Comparison of ENCODE assay signal across 30 cellular contexts in genomic region chr15:100029045-100029444, GRCh38.
"Had no signal": no experiment of that assay in that cellular context is flagged by ENCODE, and none has a peak within 500 bp of the region (broad histone marks: within the 10 kb centered on the region; RNA-seq: fewer than 3 reads in every experiment).

No MANE protein-coding gene starts in this region.

- H3K36me3 ChIP-seq: breast epithelium, cardiac muscle cell, esophagus squamous epithelium, gastroesophageal sphincter, WERI-Rb-1 had no signal

- H3K27me3 Mint-ChIP-seq: activated CD8-positive, alpha-beta T cell treated with anti-CD3 and anti-CD28 coated beads for 36 hours; activated naive CD8-positive, alpha-beta T cell; activated T-helper 17 cell treated with anti-CD3 and anti-CD28 coated beads, Interleukin-2, amount 50 U/mL, for 72 hours; T-helper 17 cell had no signal

- H3K9me3 ChIP-seq: breast epithelium had no signal

- H3K4me3 Mint-ChIP-seq: activated B cell treated with CpG ODN at 0.5 μM for 24 hours; activated CD8-positive, alpha-beta T cell treated with anti-CD3 and anti-CD28 coated beads for 36 hours; activated naive CD8-positive, alpha-beta T cell; activated T-cell treated with anti-CD3 and anti-CD28 coated beads, Interleukin-2, amount 50 U/mL, for 4 hours; activated T-helper 17 cell treated with anti-CD3 and anti-CD28 coated beads, Interleukin-2, amount 50 U/mL, for 72 hours; brain; central memory CD8-positive, alpha-beta T cell; T-helper 17 cell; T-helper 2 cell treated with Interferon-gamma antibody and Interleukin-4, amounts not matched to agents 5 μg/mL and 100 μg/mL, for 36 hours had no signal

- H3K4me3 ChIP-seq: breast epithelium, cardiac muscle cell, esophagus squamous epithelium, gastroesophageal sphincter had no signal

- H3K27me3 ChIP-seq: breast epithelium, cardiac muscle cell, esophagus squamous epithelium, gastroesophageal sphincter had no signal

- H3K4me1 ChIP-seq: breast epithelium, esophagus squamous epithelium had no signal

- H3K27ac Mint-ChIP-seq: activated B cell treated with CpG ODN at 0.5 μM for 24 hours; activated CD8-positive, alpha-beta T cell treated with anti-CD3 and anti-CD28 coated beads for 36 hours; activated naive CD8-positive, alpha-beta T cell; activated T-helper 17 cell treated with anti-CD3 and anti-CD28 coated beads, Interleukin-2, amount 50 U/mL, for 72 hours; brain; T-helper 17 cell; T-helper 2 cell treated with Interferon-gamma antibody and Interleukin-4, amounts not matched to agents 5 μg/mL and 100 μg/mL, for 36 hours had no signal

- DNase-seq: activated B cell treated with CpG ODN at 0.5 μM for 24 hours; activated CD4-positive, alpha-beta T cell treated with anti-CD3 and anti-CD28 coated beads for 48 hours; activated CD4-positive, alpha-beta T cell treated with anti-CD3 and anti-CD28 coated beads, Interleukin-2, amount 50 U/mL, for 1 hour; activated CD4-positive, alpha-beta T cell treated with anti-CD3 and anti-CD28 coated beads, Interleukin-2, amount 50 U/mL, for 48 hours; activated CD8-positive, alpha-beta memory T cell treated with anti-CD3 and anti-CD28 coated beads for 24 hours; activated CD8-positive, alpha-beta T cell treated with anti-CD3 and anti-CD28 coated beads for 36 hours; activated effector memory CD4-positive, alpha-beta T cell treated with Interleukin-2 at 50 U/mL for 16 hours; activated gamma-delta T cell treated with Interleukin-2 at 50 U/mL for 16 hours; activated naive CD4-positive, alpha-beta T cell treated with anti-CD3 and anti-CD28 coated beads, Interleukin-2, amount 50 U/mL, for 16 hours; activated naive CD4-positive, alpha-beta T cell treated with Interleukin-2 at 50 U/mL for 16 hours; activated T-cell treated with anti-CD3 and anti-CD28 coated beads, Interleukin-2, amount 50 U/mL, for 4 hours; amniotic stem cell; anterior cingulate cortex; effector CD8-positive, alpha-beta T cell; esophagus squamous epithelium; foreskin melanocyte; T-helper 1 cell; T-helper 17 cell; T1000; WERI-Rb-1 had no signal

- ATAC-seq: activated CD4-positive, CD25-positive, alpha-beta regulatory T cell treated with anti-CD3 and anti-CD28 coated beads, Interleukin-2, amount 50 U/mL, for 24 hours; activated CD8-positive, alpha-beta T cell treated with anti-CD3 and anti-CD28 coated beads for 36 hours; activated T-cell treated with anti-CD3 and anti-CD28 coated beads, Interleukin-2, amount 50 U/mL, for 4 hours; activated T-helper 17 cell treated with anti-CD3 and anti-CD28 coated beads, Interleukin-2, amount 50 U/mL, for 72 hours; gastroesophageal sphincter; T-helper 17 cell had no signal

- H3K27ac ChIP-seq: breast epithelium, cardiac muscle cell, epithelial cell of prostate, esophagus squamous epithelium, WERI-Rb-1 had no signal

- H3K4me1 Mint-ChIP-seq: activated B cell treated with CpG ODN at 0.5 μM for 24 hours; activated T-helper 17 cell treated with anti-CD3 and anti-CD28 coated beads, Interleukin-2, amount 50 U/mL, for 72 hours; brain; central memory CD8-positive, alpha-beta T cell; T-helper 17 cell had no signal
